In genomic region chr17:17904171-17905035, GRCh38 we compare ENCODE assay signal across 30 cellular contexts.
DNase-seq lines count a peak whose midpoint lies in the region; ATAC-seq, FAIRE-seq and TF ChIP-seq lines count a peak whose summit lies in the region.
"Had no signal": no experiment of that assay in that cellular context is flagged by ENCODE, and none has a peak within 500 bp of the region (broad histone marks: within the 10 kb centered on the region; RNA-seq: fewer than 3 reads in every experiment).

No MANE protein-coding gene starts in this region.

- TF ChIP-seq CTCF in IMR-90 (conservative IDR thresholded peaks at IDR 0.05; ENCODE audit: low read depth, low read length) (no peak), osteoblast (IDR thresholded peaks at IDR 0.05; ENCODE audit: extremely low read depth, low read depth, low read length) (no peak)

- H3K9me3 ChIP-seq in IMR-90 (ENCODE audit: control insufficient read depth, insufficient read depth, low read length): no peaks in the 10 kb centered on the region
- no peaks in the 10 kb centered on the region for H3K9me3 ChIP-seq in osteoblast (ENCODE audit: low read depth, low read length)
- H3K9me3 ChIP-seq in CD8-positive, alpha-beta memory T cell (ENCODE audit: low read length): no peaks in the 10 kb centered on the region
- no peaks in the 10 kb centered on the region for H3K9me3 ChIP-seq in SJCRH30 (replicated peaks)
- H3K9me3 ChIP-seq: A549, adrenal gland, BE2C, left lung, Peyer's patch had no signal

- H3K27me3 ChIP-seq in IMR-90 (ENCODE audit: control insufficient read depth, insufficient read depth, low read length): no peaks in the 10 kb centered on the region
- H3K27me3 ChIP-seq in osteoblast (ENCODE audit: insufficient read depth, low read length): no peaks in the 10 kb centered on the region
- H3K27me3 ChIP-seq in CD8-positive, alpha-beta memory T cell (ENCODE audit: insufficient read depth, low read length, poor library complexity, severe bottlenecking): no peaks in the 10 kb centered on the region
- H3K27me3 ChIP-seq in SJCRH30: no peaks in the 10 kb centered on the region
- H3K27me3 ChIP-seq: adrenal gland, BE2C, left lung, Peyer's patch had no signal

- H3K4ac ChIP-seq in IMR-90 (ENCODE audit: low read depth, low read length): 0 out of 2 replicates have a peak overlapping the region, but pooled peaks have one; percentile 33

- no peak overlapping the region for H2BK5ac ChIP-seq in IMR-90 (ENCODE audit: low read depth, low read length, poor library complexity, severe bottlenecking)

- H3K9me3 Mint-ChIP-seq in activated CD4-positive, alpha-beta memory T cell treated with anti-CD3 and anti-CD28 coated beads for 36 hours: no peaks in the 10 kb centered on the region
- H3K9me3 Mint-ChIP-seq in CD8-positive, alpha-beta memory T cell: no peaks in the 10 kb centered on the region
- H3K9me3 Mint-ChIP-seq: activated CD8-positive, alpha-beta T cell treated with anti-CD3 and anti-CD28 coated beads for 36 hours; activated naive CD4-positive, alpha-beta T cell treated with anti-CD3 and anti-CD28 coated beads for 36 hours; activated T-helper 1 cell treated with anti-CD3 and anti-CD28 coated beads, Interleukin-12 subunit alpha, Interleukin-12 subunit beta, Interleukin-2, Interleukin-4 antibody, amounts not matched to agents 30 ng/mL and 10 ng/mL and 1 ng/mL, durations not matched to agents 14 hours and 24 hours and 36 hours; central memory CD8-positive, alpha-beta T cell; IgD-negative memory B cell; stimulated activated effector memory CD8-positive, alpha-beta T cell treated with anti-CD3 and anti-CD28 coated beads, Interleukin-12 subunit alpha, Interleukin-12 subunit beta, amount 100 ng/mL, for 72 hours; T-helper 2 cell treated with Interferon-gamma antibody and Interleukin-4, amounts not matched to agents 5 μg/mL and 100 μg/mL, for 36 hours had no signal

- in situ Hi-C loops in IMR-90 (cut with MboI; ENCODE audit: low sequenced_read_pairs): no loop called here

- no peak overlapping the region for H2BK120ac ChIP-seq in IMR-90 (ENCODE audit: low read depth, low read length)

- H3K79me2 ChIP-seq in osteoblast (ENCODE audit: insufficient read depth, low read length): peaks cover 4% of the 10 kb centered on the region

- H3K4me1 ChIP-seq in IMR-90 (ENCODE audit: control insufficient read depth, insufficient read depth, low read length): peaks cover 21% of the 10 kb centered on the region
- peaks cover 16% of the 10 kb centered on the region for H3K4me1 ChIP-seq in osteoblast (ENCODE audit: insufficient read depth, low read length)
- H3K4me1 ChIP-seq in CD8-positive, alpha-beta memory T cell (ENCODE audit: insufficient read depth, low read length): no peaks in the 10 kb centered on the region
- H3K4me1 ChIP-seq in SJCRH30: peaks cover 17% of the 10 kb centered on the region

- H4K8ac ChIP-seq in IMR-90 (ENCODE audit: low read depth in 2 of 2, low read length in 2 of 2): no peak overlapping the region

- ATAC-seq in IMR-90 (ENCODE audit: low read depth): no peak
- ATAC-seq: A549; activated CD8-positive, alpha-beta T cell treated with anti-CD3 and anti-CD28 coated beads for 36 hours; left lung; stimulated activated effector memory CD8-positive, alpha-beta T cell treated with anti-CD3 and anti-CD28 coated beads, Interleukin-12 subunit alpha, Interleukin-12 subunit beta, amount 100 ng/mL, for 72 hours had no signal

- H3K4me1 Mint-ChIP-seq in activated CD4-positive, alpha-beta memory T cell treated with anti-CD3 and anti-CD28 coated beads for 36 hours (ENCODE audit: low read depth): no peaks in the 10 kb centered on the region
- no peaks in the 10 kb centered on the region for H3K4me1 Mint-ChIP-seq in CD8-positive, alpha-beta memory T cell
- H3K4me1 Mint-ChIP-seq: central memory CD8-positive, alpha-beta T cell; IgD-negative memory B cell; stimulated activated effector memory CD8-positive, alpha-beta T cell treated with anti-CD3 and anti-CD28 coated beads, Interleukin-12 subunit alpha, Interleukin-12 subunit beta, amount 100 ng/mL, for 72 hours had no signal

- H3K79me1 ChIP-seq in IMR-90 (ENCODE audit: low read depth in 1 of 2, low read length in 2 of 2): peaks cover 3 to 35% of the 10 kb centered on the region in 2 experiments

- H3K27ac ChIP-seq in IMR-90 (ENCODE audit: insufficient read depth, low read length): no peak overlapping the region
- no peak overlapping the region for H3K27ac ChIP-seq in osteoblast (ENCODE audit: low read depth, low read length)
- H3K27ac ChIP-seq in CD8-positive, alpha-beta memory T cell (ENCODE audit: low read depth, low read length): no peak overlapping the region
- no peak overlapping the region for H3K27ac ChIP-seq in SJCRH30
- H3K27ac ChIP-seq: left lung, Peyer's patch had no signal

- H3K4me3 ChIP-seq in IMR-90 (ENCODE audit: insufficient read depth, low read depth, low read length) (no peak overlapping the region), osteoblast (ENCODE audit: insufficient read depth, low read length) (no peak overlapping the region), SJCRH30 (no peak overlapping the region)
- no peak overlapping the region for H3K4me3 ChIP-seq in CD8-positive, alpha-beta memory T cell (ENCODE audit: low read length)
- H3K4me3 ChIP-seq: A549, adrenal gland, left lung, Peyer's patch had no signal

- no peak for FAIRE-seq in urothelium cell line (lab: Jason Lieb, UNC)
- FAIRE-seq: A549, endothelial cell of umbilical vein, GM12891 had no signal

- H2BK15ac ChIP-seq in IMR-90 (ENCODE audit: low read depth, low read length): no peak overlapping the region

- no peak overlapping the region for H3K27ac Mint-ChIP-seq in activated CD4-positive, alpha-beta memory T cell treated with anti-CD3 and anti-CD28 coated beads for 36 hours
- no peak overlapping the region for H3K27ac Mint-ChIP-seq in CD8-positive, alpha-beta memory T cell
- H3K27ac Mint-ChIP-seq: activated CD8-positive, alpha-beta T cell treated with anti-CD3 and anti-CD28 coated beads for 36 hours; activated naive CD4-positive, alpha-beta T cell treated with anti-CD3 and anti-CD28 coated beads for 36 hours; activated T-helper 1 cell treated with anti-CD3 and anti-CD28 coated beads, Interleukin-12 subunit alpha, Interleukin-12 subunit beta, Interleukin-2, Interleukin-4 antibody, amounts not matched to agents 30 ng/mL and 10 ng/mL and 1 ng/mL, durations not matched to agents 14 hours and 24 hours and 36 hours; IgD-negative memory B cell; progenitor cell of endocrine pancreas; stimulated activated effector memory CD8-positive, alpha-beta T cell treated with anti-CD3 and anti-CD28 coated beads, Interleukin-12 subunit alpha, Interleukin-12 subunit beta, amount 100 ng/mL, for 72 hours; T-helper 2 cell treated with Interferon-gamma antibody and Interleukin-4, amounts not matched to agents 5 μg/mL and 100 μg/mL, for 36 hours had no signal

- no peak overlapping the region for H2AK9ac ChIP-seq in IMR-90 (replicated peaks; ENCODE audit: low read depth, low read length, poor library complexity)

- TF ChIP-seq POLR2A in IMR-90 (IDR thresholded peaks at IDR 0.05; ENCODE audit: low read depth, low read length): no peak

- H3K4me2 ChIP-seq in IMR-90 (ENCODE audit: low read depth, low read length) (no peak overlapping the region), osteoblast (ENCODE audit: insufficient read depth, low read length) (no peak overlapping the region)
- H3K4me2 ChIP-seq: A549 had no signal

- H3K14ac ChIP-seq in IMR-90 (replicated peaks; ENCODE audit: low read depth, low read length): no peak overlapping the region

- H4K20me1 ChIP-seq in IMR-90 (ENCODE audit: insufficient read depth, low read length): no peaks in the 10 kb centered on the region
- peaks cover 5% of the 10 kb centered on the region for H4K20me1 ChIP-seq in osteoblast (ENCODE audit: insufficient read depth, low read length)

- intact Hi-C loops in IMR-90 (cut with micrococcal nuclease): no loop called here
- intact Hi-C loops in activated CD4-positive, alpha-beta memory T cell treated with anti-CD3 and anti-CD28 coated beads for 36 hours (cut with micrococcal nuclease): no loop called here

- CTCF ChIA-PET in IMR-90 (lab: Yijun Ruan, JAX): interaction anchor here (1.5 kb wide), 1 partner anchor 13 kb away, joined by 3 read pairs; no protein-coding TSS in a partner anchor
- CTCF ChIA-PET in activated CD4-positive, alpha-beta memory T cell treated with anti-CD3 and anti-CD28 coated beads for 36 hours (lab: Charles Lee): no interaction called here
- CTCF ChIA-PET in CD8-positive, alpha-beta memory T cell (lab: Charles Lee): no interaction called here

- DNase-seq in AG08395 (ENCODE audit: low spot score): peak; percentile 24
- no peak for DNase-seq in IMR-90
- DNase-seq in fibroblast of gingiva (ENCODE audit: low read depth): peak; percentile 67
- DNase-seq in osteoblast (ENCODE audit: insufficient read length, low spot score, missing footprints): peak; percentile 76
- no peak for DNase-seq in activated CD4-positive, alpha-beta memory T cell treated with anti-CD3 and anti-CD28 coated beads for 36 hours
- DNase-seq in CD8-positive, alpha-beta memory T cell: no peak
- no peak for DNase-seq in urothelium cell line (ENCODE audit: low spot score)
- no peak for DNase-seq in SJCRH30
- DNase-seq: activated CD8-positive, alpha-beta memory T cell treated with anti-CD3 and anti-CD28 coated beads, Interleukin-2, amount 50 U/mL, for 48 hours; activated CD8-positive, alpha-beta T cell treated with anti-CD3 and anti-CD28 coated beads for 36 hours; activated naive CD4-positive, alpha-beta T cell treated with anti-CD3 and anti-CD28 coated beads for 36 hours; adrenal gland; BE2C; HCEC 1CT; left lung; mesendoderm; NCI-H1436 treated with DMSO at 0.1 percent for 48 hours; NCI-H748 treated with DMSO at 0.1 percent for 48 hours; SHP77 treated with DMSO at 0.1 percent for 48 hours; trophoblast cell had no signal

- no peak overlapping the region for H3K9ac ChIP-seq in IMR-90 (ENCODE audit: low read depth, low read length)

- H3K56ac ChIP-seq in IMR-90 (ENCODE audit: extremely low read depth, insufficient read depth, low read length): no peak overlapping the region

- 0 out of 2 replicates have a peak overlapping the region, but pooled peaks have one; percentile 28 for H4K91ac ChIP-seq in IMR-90 (ENCODE audit: insufficient read depth, low read depth, low read length)

- POLR2A ChIA-PET in IMR-90 (lab: Charles Lee; ENCODE audit: unreplicated experiment): no interaction called here
- POLR2A ChIA-PET in activated CD4-positive, alpha-beta memory T cell treated with anti-CD3 and anti-CD28 coated beads for 36 hours (lab: Charles Lee): no interaction called here
- POLR2A ChIA-PET in CD8-positive, alpha-beta memory T cell (lab: Charles Lee): no interaction called here

- H3K4me3 Mint-ChIP-seq in activated CD4-positive, alpha-beta memory T cell treated with anti-CD3 and anti-CD28 coated beads for 36 hours: no peak overlapping the region
- H3K4me3 Mint-ChIP-seq in CD8-positive, alpha-beta memory T cell: no peak overlapping the region
- H3K4me3 Mint-ChIP-seq: activated CD8-positive, alpha-beta T cell treated with anti-CD3 and anti-CD28 coated beads for 36 hours; activated naive CD4-positive, alpha-beta T cell treated with anti-CD3 and anti-CD28 coated beads for 36 hours; activated T-helper 1 cell treated with anti-CD3 and anti-CD28 coated beads, Interleukin-12 subunit alpha, Interleukin-12 subunit beta, Interleukin-2, Interleukin-4 antibody, amounts not matched to agents 30 ng/mL and 10 ng/mL and 1 ng/mL, durations not matched to agents 14 hours and 24 hours and 36 hours; central memory CD8-positive, alpha-beta T cell; IgD-negative memory B cell; stimulated activated effector memory CD8-positive, alpha-beta T cell treated with anti-CD3 and anti-CD28 coated beads, Interleukin-12 subunit alpha, Interleukin-12 subunit beta, amount 100 ng/mL, for 72 hours; T-helper 2 cell treated with Interferon-gamma antibody and Interleukin-4, amounts not matched to agents 5 μg/mL and 100 μg/mL, for 36 hours had no signal

- H3K27me3 Mint-ChIP-seq in activated CD4-positive, alpha-beta memory T cell treated with anti-CD3 and anti-CD28 coated beads for 36 hours: no peaks in the 10 kb centered on the region
- no peaks in the 10 kb centered on the region for H3K27me3 Mint-ChIP-seq in CD8-positive, alpha-beta memory T cell
- H3K27me3 Mint-ChIP-seq: activated CD8-positive, alpha-beta T cell treated with anti-CD3 and anti-CD28 coated beads for 36 hours; central memory CD8-positive, alpha-beta T cell; IgD-negative memory B cell; progenitor cell of endocrine pancreas had no signal

- no peaks in the 10 kb centered on the region for H3K36me3 Mint-ChIP-seq in activated CD4-positive, alpha-beta memory T cell treated with anti-CD3 and anti-CD28 coated beads for 36 hours
- H3K36me3 Mint-ChIP-seq in CD8-positive, alpha-beta memory T cell: peaks cover 8 to 40% (median 9%) of the 10 kb centered on the region in 3 donors

- 86% methylated on average over 5 of the region's 9 CpGs; no CpG with 5 or more reads in 1 of the 2 experiments for WGBS in IMR-90 (ENCODE audit: extremely low coverage in 2 of 2, insufficient read length in 1 of 2), 2 experiments

- H2AK5ac ChIP-seq in IMR-90 (ENCODE audit: low read depth, low read length): no peak overlapping the region

- H3K36me3 ChIP-seq in IMR-90 (ENCODE audit: control insufficient read depth, insufficient read depth, low read length) (peaks cover 4% of the 10 kb centered on the region), osteoblast (ENCODE audit: insufficient read depth, low read length) (peaks cover 21% of the 10 kb centered on the region), SJCRH30 (no peaks in the 10 kb centered on the region)
- no peaks in the 10 kb centered on the region for H3K36me3 ChIP-seq in CD8-positive, alpha-beta memory T cell (ENCODE audit: insufficient read depth, low read length)
- H3K36me3 ChIP-seq: adrenal gland, BE2C, left lung had no signal

- H2BK20ac ChIP-seq in IMR-90 (ENCODE audit: low read depth, low read length): no peak overlapping the region

- dilution Hi-C loops in IMR-90 (cut with HindIII; ENCODE audit: low sequenced_read_pairs, unreplicated experiment): no loop called here

- no peak overlapping the region for H4K5ac ChIP-seq in IMR-90 (ENCODE audit: low read depth, low read length)

- no peak overlapping the region for H3K18ac ChIP-seq in IMR-90 (ENCODE audit: low read depth, low read length)

- H2AFZ ChIP-seq in IMR-90 (replicated peaks; ENCODE audit: low read length, poor library complexity) (no peak overlapping the region), osteoblast (ENCODE audit: low read length) (no peak overlapping the region)

- no TSS peak for BruUV-seq in IMR-90 (replicated peaks; lab: Mats Ljungman, UMichigan)

- TF ChIP-seq RAD21 in IMR-90 (IDR thresholded peaks at IDR 0.05; ENCODE audit: low read length): no peak

- peaks cover 36% of the 10 kb centered on the region for H3K9me1 ChIP-seq in IMR-90 (ENCODE audit: insufficient read depth, low read length)

- peak overlapping the region; percentile 46; the same call in 1 of the 2 replicates for H3K23ac ChIP-seq in IMR-90 (ENCODE audit: low read depth, low read length)

Comparison
In these comparisons a context has a peak if more than half of its experiments do, and no peak if none do; other contexts are left out.
1. DNase-seq: peak in AG08395 (single experiment), fibroblast of gingiva (single experiment) and osteoblast (single experiment); none in IMR-90 (single experiment), activated CD4-positive, alpha-beta memory T cell treated with anti-CD3 and anti-CD28 coated beads for 36 hours (single experiment), CD8-positive, alpha-beta memory T cell (0 of 5), urothelium cell line (single experiment) and SJCRH30 (0 of 2).